ENCODE assay signal across 29 cellular contexts in genomic region chr11:9797300-9797699, GRCh38.
"Had no signal": no experiment of that assay in that cellular context is flagged by ENCODE, and none has a peak within 500 bp of the region (broad histone marks: within the 10 kb centered on the region; RNA-seq: fewer than 3 reads in every experiment).

No MANE protein-coding gene starts in this region.

- H3K27me3 ChIP-seq: hepatocyte, left lung, neural progenitor cell, spleen, thyroid gland had no signal

- H3K9me3 ChIP-seq: left lung, spleen, thyroid gland had no signal

- H3K4me3 ChIP-seq: hepatocyte, left lung, lung, neural progenitor cell, spleen, thyroid gland had no signal

- H3K9me3 Mint-ChIP-seq: activated CD4-positive, alpha-beta memory T cell treated with anti-CD3 and anti-CD28 coated beads for 36 hours; activated naive CD8-positive, alpha-beta T cell treated with anti-CD3 and anti-CD28 coated beads, Interleukin-2, amount 50 U/mL, for 24 hours; activated T-cell treated with anti-CD3 and anti-CD28 coated beads, Interleukin-2, amount 50 U/mL, for 72 hours; brain; dendritic cell treated with granulocyte-macrophage colony-stimulating factor and Interleukin-4, amounts not matched to agents 40 ng/mL and 50 ng/mL, for 4 days; immature natural killer cell; mesothelial cell of epicardium; naive thymus-derived CD8-positive, alpha-beta T cell; neural progenitor cell; T-helper 1 cell treated with Interleukin-12 subunit alpha and Interleukin-12 subunit beta and Interleukin-4 antibody, amounts not matched to agents 30 μg/mL and 1 μg/mL, for 36 hours had no signal

- H3K36me3 Mint-ChIP-seq: activated CD4-positive, alpha-beta memory T cell treated with anti-CD3 and anti-CD28 coated beads for 36 hours had no signal

- ATAC-seq: activated naive CD8-positive, alpha-beta T cell treated with anti-CD3 and anti-CD28 coated beads, Interleukin-2, amount 50 U/mL, for 24 hours; activated T-cell treated with anti-CD3 and anti-CD28 coated beads, Interleukin-2, amount 50 U/mL, for 72 hours; left lung; naive thymus-derived CD8-positive, alpha-beta T cell had no signal

- H3K36me3 ChIP-seq: neural progenitor cell, thyroid gland had no signal

- H3K9ac ChIP-seq: neural progenitor cell had no signal

- H3K79me2 ChIP-seq: hepatocyte had no signal

- H3K4me1 Mint-ChIP-seq: immature natural killer cell; naive thymus-derived CD8-positive, alpha-beta T cell had no signal

- H3K4me2 ChIP-seq: hepatocyte, neural progenitor cell had no signal

- H3K27ac Mint-ChIP-seq: activated CD4-positive, alpha-beta memory T cell treated with anti-CD3 and anti-CD28 coated beads for 36 hours; activated naive CD8-positive, alpha-beta T cell treated with anti-CD3 and anti-CD28 coated beads, Interleukin-2, amount 50 U/mL, for 24 hours; activated T-cell treated with anti-CD3 and anti-CD28 coated beads, Interleukin-2, amount 50 U/mL, for 72 hours; dendritic cell treated with granulocyte-macrophage colony-stimulating factor and Interleukin-4, amounts not matched to agents 40 ng/mL and 50 ng/mL, for 4 days; immature natural killer cell; mesothelial cell of epicardium; neural progenitor cell; T-helper 1 cell treated with Interleukin-12 subunit alpha and Interleukin-12 subunit beta and Interleukin-4 antibody, amounts not matched to agents 30 μg/mL and 1 μg/mL, for 36 hours had no signal

- H3K4me3 Mint-ChIP-seq: activated CD4-positive, alpha-beta memory T cell treated with anti-CD3 and anti-CD28 coated beads for 36 hours; activated naive CD8-positive, alpha-beta T cell treated with anti-CD3 and anti-CD28 coated beads, Interleukin-2, amount 50 U/mL, for 24 hours; activated T-cell treated with anti-CD3 and anti-CD28 coated beads, Interleukin-2, amount 50 U/mL, for 72 hours; brain; dendritic cell treated with granulocyte-macrophage colony-stimulating factor and Interleukin-4, amounts not matched to agents 40 ng/mL and 50 ng/mL, for 4 days; immature natural killer cell; mesothelial cell of epicardium; naive thymus-derived CD8-positive, alpha-beta T cell; neural progenitor cell; T-helper 1 cell treated with Interleukin-12 subunit alpha and Interleukin-12 subunit beta and Interleukin-4 antibody, amounts not matched to agents 30 μg/mL and 1 μg/mL, for 36 hours had no signal

- FAIRE-seq: endometrium had no signal

- H3K27ac ChIP-seq: hepatocyte, left lung, neural progenitor cell, spleen, thyroid gland had no signal

- H3K4me1 ChIP-seq: left lung, spleen had no signal

- H3K27me3 Mint-ChIP-seq: activated CD4-positive, alpha-beta memory T cell treated with anti-CD3 and anti-CD28 coated beads for 36 hours; activated naive CD8-positive, alpha-beta T cell treated with anti-CD3 and anti-CD28 coated beads, Interleukin-2, amount 50 U/mL, for 24 hours; brain; dendritic cell treated with granulocyte-macrophage colony-stimulating factor and Interleukin-4, amounts not matched to agents 40 ng/mL and 50 ng/mL, for 4 days; naive thymus-derived CD8-positive, alpha-beta T cell had no signal

- H2AFZ ChIP-seq: hepatocyte, neural progenitor cell had no signal

- DNase-seq: activated CD4-positive, alpha-beta memory T cell treated with anti-CD3 and anti-CD28 coated beads for 36 hours; activated CD4-positive, alpha-beta T cell treated with anti-CD3 and anti-CD28 coated beads for 48 hours; activated CD4-positive, CD25-positive, alpha-beta regulatory T cell; activated effector memory CD4-positive, alpha-beta T cell treated with anti-CD3 and anti-CD28 coated beads, Interleukin-2, amount 50 U/mL, for 16 hours; activated naive CD4-positive, alpha-beta T cell treated with anti-CD3 and anti-CD28 coated beads, Interleukin-2, amount 50 U/mL, for 16 hours; activated naive CD8-positive, alpha-beta T cell treated with anti-CD3 and anti-CD28 coated beads, Interleukin-2, amount 50 U/mL, for 24 hours; activated T-cell treated with anti-CD3 and anti-CD28 coated beads, Interleukin-2, amount 50 U/mL, for 72 hours; anterior cingulate cortex; effector CD4-positive, alpha-beta T cell; foreskin melanocyte; glutamatergic neuron; immature natural killer cell; left lung; naive thymus-derived CD8-positive, alpha-beta T cell; posterior cingulate gyrus; retina; spleen; stimulated activated CD4-positive, alpha-beta T cell treated with anti-CD3 and anti-CD28 coated beads, Interleukin-4, amount 100 ng/mL, for 1 hour; stimulated activated naive CD4-positive, alpha-beta T cell treated with Interleukin-2 at 50 U/mL for 16 hours; T1000; thyroid gland had no signal
